8 cellular contexts compared by ENCODE assay signal in the genomic region with DNA sequence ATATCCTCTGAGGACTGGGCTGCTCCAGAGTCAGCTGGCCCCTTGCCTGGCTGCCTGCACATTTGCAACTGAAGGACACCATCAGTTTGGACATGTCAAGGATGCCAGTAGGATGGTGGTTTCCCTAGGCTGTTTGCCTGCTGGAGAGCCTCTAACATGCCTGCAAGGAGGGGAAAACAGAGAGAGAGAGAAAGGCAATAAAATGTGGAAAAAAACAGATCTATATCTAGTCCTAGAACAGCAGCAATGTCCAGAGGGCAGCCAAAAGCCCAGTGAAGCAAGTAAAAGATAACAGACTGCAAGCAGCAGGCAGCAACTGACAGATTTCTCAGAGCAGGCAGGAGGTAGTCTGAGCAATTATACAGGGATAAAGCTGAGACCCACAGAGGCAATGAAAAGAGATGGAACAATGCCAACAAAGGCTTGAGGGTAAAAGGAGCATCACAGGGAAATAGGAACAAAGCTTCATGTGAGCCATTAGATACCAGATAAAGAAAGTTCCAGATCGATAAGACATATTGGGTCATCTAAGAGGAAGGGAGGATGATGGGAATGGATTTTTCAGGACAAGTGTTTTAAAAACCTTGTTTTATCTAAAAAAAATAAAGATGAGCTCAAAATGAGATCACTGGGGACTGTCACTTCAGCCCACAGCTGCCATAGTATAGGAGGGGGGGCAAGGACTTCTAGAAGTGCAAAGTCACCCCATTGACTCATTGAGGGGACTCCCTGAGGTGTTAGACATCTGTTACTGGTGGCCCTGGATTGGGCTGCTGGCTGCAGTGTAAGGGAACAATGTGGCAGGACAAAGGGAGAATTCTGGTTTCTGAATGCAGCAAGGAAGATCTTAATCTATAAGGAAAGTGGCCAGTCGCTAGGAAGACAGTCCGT. TPM values are rescaled to one million over a fixed set of nuclear protein-coding genes. Genes with fewer than 3 reads are reported as not detected.
A peak's percentile ranks its signal among the peaks of the same experiment; 100 is the strongest.
DNase-seq lines count a peak whose midpoint lies in the region; ATAC-seq and TF ChIP-seq lines count a peak whose summit lies in the region.

No MANE protein-coding gene starts in this region.

- CTCF ChIA-PET in T-cell (lab: Charles Lee), result no interaction called here

- POLR2A ChIA-PET in T-cell (lab: Charles Lee), result interaction anchor here in 1 of 2 donors (1.0 kb wide), 1 partner anchor 39 kb away, joined by 5 read pairs; the partner anchor contains the start of gene GADD45A

- H3K4me3 Mint-ChIP-seq in GM23338 (no peak overlapping the region), T-cell (no peak overlapping the region)
- H3K4me3 Mint-ChIP-seq in stimulated activated memory B cell treated with anti-CD40 and anti-IgM and Interleukin-4, amounts not matched to agents 10 μg/mL and 1 μg/mL and 100 μg/mL, for 72 hours, result no peak overlapping the region

- H3K4me2 ChIP-seq in GM23338, result no peak overlapping the region

- no peaks in the 10 kb centered on the region for H3F3A ChIP-seq in GM23338 (replicated peaks; ENCODE audit: low read depth)

- H3K27ac Mint-ChIP-seq in GM23338, result no peak overlapping the region
- no peak overlapping the region for H3K27ac Mint-ChIP-seq in T-cell
- no peak overlapping the region for H3K27ac Mint-ChIP-seq in stimulated activated memory B cell treated with anti-CD40 and anti-IgM and Interleukin-4, amounts not matched to agents 10 μg/mL and 1 μg/mL and 100 μg/mL, for 72 hours

- H3K27me3 ChIP-seq in GM23338 (ENCODE audit: insufficient read depth) (no peaks in the 10 kb centered on the region), endocrine pancreas (ENCODE audit: control insufficient read depth, insufficient read depth, low read length) (no peaks in the 10 kb centered on the region), rectal smooth muscle tissue (ENCODE audit: control insufficient read depth, insufficient read depth, low read length) (no peaks in the 10 kb centered on the region)

- H3K4me1 ChIP-seq in GM23338 (ENCODE audit: insufficient read depth), result no peaks in the 10 kb centered on the region
- H3K4me1 ChIP-seq in endocrine pancreas (ENCODE audit: control insufficient read depth, insufficient read depth, low read length), result no peaks in the 10 kb centered on the region
- peaks cover 8% of the 10 kb centered on the region for H3K4me1 ChIP-seq in rectal smooth muscle tissue (ENCODE audit: control insufficient read depth, insufficient read depth, low read length)

- H3K9me3 ChIP-seq in endocrine pancreas (ENCODE audit: control insufficient read depth, low read length), result no peaks in the 10 kb centered on the region

- no peaks in the 10 kb centered on the region for H3K36me3 ChIP-seq in GM23338 (ENCODE audit: insufficient read depth)
- no peaks in the 10 kb centered on the region for H3K36me3 ChIP-seq in endocrine pancreas (ENCODE audit: control insufficient read depth, insufficient read depth, low read length)
- H3K36me3 ChIP-seq in rectal smooth muscle tissue (ENCODE audit: control insufficient read depth, insufficient read depth, low read length), result no peaks in the 10 kb centered on the region

- H3K4me1 Mint-ChIP-seq in GM23338 (no peaks in the 10 kb centered on the region; the same call in 2 of the 3 replicates), T-cell (no peaks in the 10 kb centered on the region)
- no peaks in the 10 kb centered on the region for H3K4me1 Mint-ChIP-seq in stimulated activated memory B cell treated with anti-CD40 and anti-IgM and Interleukin-4, amounts not matched to agents 10 μg/mL and 1 μg/mL and 100 μg/mL, for 72 hours

- peak overlapping the region; percentile 43; the same call in 1 of the 2 replicates for H2AFZ ChIP-seq in GM23338

- H3K27me3 Mint-ChIP-seq in GM23338 (ENCODE audit: insufficient read depth, low read depth, poor library complexity) (peaks cover 2% of the 10 kb centered on the region), T-cell (no peaks in the 10 kb centered on the region)
- no peaks in the 10 kb centered on the region for H3K27me3 Mint-ChIP-seq in stimulated activated memory B cell treated with anti-CD40 and anti-IgM and Interleukin-4, amounts not matched to agents 10 μg/mL and 1 μg/mL and 100 μg/mL, for 72 hours

- ATAC-seq in GM23338, result peak; percentile 46
- ATAC-seq in esophagus mucosa, result no peak
- ATAC-seq in T-cell (replicated peaks in 1 of 4), result no peak
- ATAC-seq in stimulated activated memory B cell treated with anti-CD40 and anti-IgM and Interleukin-4, amounts not matched to agents 10 μg/mL and 1 μg/mL and 100 μg/mL, for 72 hours, result no peak

- H3K9me3 Mint-ChIP-seq in GM23338, result no peaks in the 10 kb centered on the region
- H3K9me3 Mint-ChIP-seq in T-cell, result no peaks in the 10 kb centered on the region
- H3K9me3 Mint-ChIP-seq in stimulated activated memory B cell treated with anti-CD40 and anti-IgM and Interleukin-4, amounts not matched to agents 10 μg/mL and 1 μg/mL and 100 μg/mL, for 72 hours, result no peaks in the 10 kb centered on the region

- H3K36me3 Mint-ChIP-seq in GM23338 (ENCODE audit: low read depth) (no peaks in the 10 kb centered on the region), T-cell (no peaks in the 10 kb centered on the region)
- H3K36me3 Mint-ChIP-seq in stimulated activated memory B cell treated with anti-CD40 and anti-IgM and Interleukin-4, amounts not matched to agents 10 μg/mL and 1 μg/mL and 100 μg/mL, for 72 hours, result no peaks in the 10 kb centered on the region

- H3K9ac ChIP-seq in endocrine pancreas (ENCODE audit: control insufficient read depth, insufficient read depth, low read length), result peak overlapping the region; percentile 50
- H3K9ac ChIP-seq in rectal smooth muscle tissue (ENCODE audit: low read length), result no peak overlapping the region

- H3K9me2 ChIP-seq in GM23338 (ENCODE audit: insufficient read depth), result no peaks in the 10 kb centered on the region

- H3K4me3 ChIP-seq in GM23338 (no peak overlapping the region), endocrine pancreas (ENCODE audit: control insufficient read depth, insufficient read depth, low read length) (no peak overlapping the region), rectal smooth muscle tissue (ENCODE audit: low read length) (no peak overlapping the region)

- H3K27ac ChIP-seq in GM23338 (ENCODE audit: low read depth), result no peak overlapping the region
- H3K27ac ChIP-seq in rectal smooth muscle tissue (ENCODE audit: low read depth, low read length), result peak overlapping the region; percentile 44

- no peaks in the 10 kb centered on the region for H4K20me1 ChIP-seq in GM23338 (replicated peaks; ENCODE audit: insufficient read depth)

- no peak for TF ChIP-seq CTCF in GM23338 (conservative IDR thresholded peaks at IDR 0.05; ENCODE audit: low read depth in 2 of 2)

- DNase-seq in GM23338 (ENCODE audit: low spot score) (no peak), NCI-H226 (peak; percentile 62), putamen (ENCODE audit: low spot score) (no peak), T-cell (no peak)

- H3K79me2 ChIP-seq in GM23338 (replicated peaks; ENCODE audit: insufficient read depth), result no peaks in the 10 kb centered on the region

TF ChIP-seq in GM23338, 12 proteins besides CTCF, POLR2A, EP300 and RAD21 (continues in another document):
- TF ChIP-seq ZNF331 (CRISPR knock-in tag; IDR thresholded peaks at IDR 0.05; ENCODE audit: low read depth) (no peak), CREB1 (CRISPR knock-in tag; IDR thresholded peaks at IDR 0.05; ENCODE audit: low read depth) (no peak)

RNA-seq across cellular contexts. Expression of gene GADD45A, which starts 38.6 kb away (rescaled TPM):
- total RNA-seq in GM23338 (2014; rRNA removed; shearing (Covaris generic)), result 25.9 and 30.8 TPM in 2 replicates
- polyA plus RNA-seq in GM23338 (2016; fragmentation: Nextera tagmentation; extraction: Ambion mirVana), result 36.2 and 39.5 TPM in 2 replicates
- total RNA-seq in esophagus mucosa, result 34.5 TPM
- total RNA-seq in T-cell, result 10 to 100 TPM; 16.0 to 85.8 (median 21.9) TPM
